ENCODE assay signal across 1 cellular context in the genomic region with DNA sequence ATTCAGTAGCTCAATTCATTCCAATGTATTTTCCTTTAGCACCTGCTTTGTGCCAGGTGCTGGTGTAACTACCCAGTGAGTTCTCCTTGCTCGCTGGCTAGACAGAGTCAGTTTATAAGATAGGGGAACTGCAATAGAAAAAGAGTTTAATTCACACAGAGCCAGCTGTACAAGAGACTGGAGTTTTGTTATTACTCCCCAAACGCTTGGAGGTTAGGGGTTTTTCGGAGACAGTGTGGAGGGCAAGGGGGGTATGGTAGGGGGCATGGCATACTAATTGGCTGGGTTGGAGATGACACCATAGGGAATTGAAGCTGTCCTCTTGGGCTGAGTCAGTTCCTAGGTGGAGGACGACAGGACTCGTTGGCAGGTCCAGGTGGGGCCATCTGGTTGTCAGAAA.
TF ChIP-seq lines count a peak whose summit lies in the region.

No MANE protein-coding gene starts in this region.

TF ChIP-seq in HepG2, 621 proteins besides CTCF, POLR2A, EP300 and RAD21:
- TF ChIP-seq GPN1 (CRISPR knock-in tag; IDR thresholded peaks at IDR 0.05; ENCODE audit: borderline replicate concordance) (no peak), ATAD3A (CRISPR knock-in tag; IDR thresholded peaks at IDR 0.05) (no peak), SRSF4 (IDR thresholded peaks at IDR 0.05; ENCODE audit: low read depth, low read length, poor library complexity, severe bottlenecking) (no peak)
